ENCODE assay signal across 8 cellular contexts in the genomic region with DNA sequence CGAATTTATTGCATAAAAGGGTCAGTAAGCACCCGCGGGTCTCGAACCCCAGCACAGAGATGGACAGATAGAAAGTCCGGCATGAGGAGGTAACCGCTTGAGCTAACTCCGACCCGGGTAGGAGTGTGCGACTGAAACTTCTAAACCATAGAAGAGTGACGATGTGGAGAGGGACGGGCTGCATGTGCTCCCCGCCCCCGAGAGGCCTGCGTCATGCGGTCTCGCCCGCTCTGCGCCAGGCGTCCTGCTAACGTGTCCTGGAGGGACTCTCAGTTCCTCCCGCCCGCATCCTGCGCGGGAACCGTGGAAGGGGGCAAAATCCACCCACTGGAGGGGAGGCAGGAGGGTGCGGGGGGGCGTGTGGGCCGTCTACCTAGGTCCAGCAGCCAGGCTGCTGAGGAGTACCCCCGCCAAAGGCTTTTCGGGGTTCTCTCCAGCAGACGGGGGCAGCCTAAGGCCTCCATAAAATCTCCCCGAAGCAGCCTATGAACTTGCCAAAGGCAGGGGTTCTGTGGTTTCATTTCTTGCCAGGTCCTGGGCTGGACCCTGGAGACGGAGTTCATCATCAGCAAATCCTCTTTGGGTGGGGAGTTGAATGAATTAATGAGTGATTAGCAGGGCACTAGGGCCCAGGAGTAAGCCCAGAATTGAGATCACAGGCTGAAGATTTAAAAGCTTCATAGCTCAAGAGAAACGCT. TPM values are rescaled to one million over a fixed set of nuclear protein-coding genes. Genes with fewer than 3 reads are reported as not detected.
DNase-seq lines count a peak whose midpoint lies in the region; ATAC-seq, FAIRE-seq and TF ChIP-seq lines count a peak whose summit lies in the region.

No MANE protein-coding gene starts in this region.

- H4K20me1 ChIP-seq in SU-DHL-6 (ENCODE audit: low read depth, low read length), result no peaks in the 10 kb centered on the region

- H3K4me2 ChIP-seq in SU-DHL-6 (ENCODE audit: low read depth, low read length, poor library complexity, severe bottlenecking), result peak overlapping the region; percentile 58

- peak overlapping the region; percentile 51 for H3K9ac ChIP-seq in SU-DHL-6 (ENCODE audit: low read length)

- no peaks in the 10 kb centered on the region for H3K79me2 ChIP-seq in SU-DHL-6 (ENCODE audit: insufficient read depth, low read length)

- peak overlapping the region; percentile 17 for H3K4me3 ChIP-seq in SU-DHL-6 (ENCODE audit: insufficient read depth, low read length, poor library complexity, severe bottlenecking)
- H3K4me3 ChIP-seq in astrocyte of the cerebellum (ENCODE audit: low read depth, low read length), result peak overlapping the region; percentile 50
- H3K4me3 ChIP-seq in small intestine (ENCODE audit: low read depth in 1 of 2, low read length in 2 of 2), result peak overlapping the region in 1 of 2 donors; percentile 48

- ATAC-seq in GM18909 (IDR thresholded peaks at IDR 0.05; ENCODE audit: poor library complexity, unreplicated experiment) (peak; percentile 91), HG03045 (IDR thresholded peaks at IDR 0.05; ENCODE audit: unreplicated experiment) (peak; percentile 97), SK-N-SH treated with all-trans-retinoic acid at 6 μM for 48 hours (no peak)

- FAIRE-seq in small intestine (lab: Jason Lieb, UNC), result no peak

- TF ChIP-seq CTCF in SU-DHL-6 (IDR thresholded peaks at IDR 0.05; ENCODE audit: insufficient read depth, low read length, poor library complexity, severe bottlenecking) (no peak), astrocyte of the cerebellum (IDR thresholded peaks at IDR 0.05; ENCODE audit: low read depth, low read length, missing control alignments) (no peak)

- in situ Hi-C loops in astrocyte of the cerebellum (cut with HindIII; ENCODE audit: low sequenced_read_pairs), result loop anchor here (5.0 kb wide), 1 partner anchor 52 kb away; the partner anchor contains the start of gene SMAD5

- H3K9me3 ChIP-seq in SU-DHL-6 (ENCODE audit: insufficient read depth, low read length) (no peaks in the 10 kb centered on the region), small intestine (ENCODE audit: control insufficient read depth, low read depth) (no peaks in the 10 kb centered on the region)

- DNase-seq in astrocyte of the cerebellum (ENCODE audit: low read depth) (peak; percentile 86), iPS-NIHi11 (ENCODE audit: low spot score) (peak; percentile 83), small intestine (peak; percentile 81), NCI-H510A treated with DMSO at 0.1 percent for 48 hours (lab: John Stamatoyannopoulos, UW) (no peak)

- H3K9me2 ChIP-seq in SU-DHL-6 (replicated peaks; ENCODE audit: insufficient read depth, low read length), result no peaks in the 10 kb centered on the region

- WGBS in small intestine, 3 donors, result 12 to 35% (median 33%) methylated on average over 34 of the region's 34 CpGs

- no peaks in the 10 kb centered on the region for H3K4me1 ChIP-seq in small intestine (ENCODE audit: control insufficient read depth in 2 of 2, insufficient read depth in 1 of 2, low read depth in 1 of 2, low read length in 1 of 2)

- H3F3A ChIP-seq in SU-DHL-6 (ENCODE audit: insufficient read depth), result peaks cover 9% of the 10 kb centered on the region

- no peaks in the 10 kb centered on the region for H3K27me3 ChIP-seq in SU-DHL-6 (ENCODE audit: low read length)
- H3K27me3 ChIP-seq in small intestine (ENCODE audit: control insufficient read depth in 2 of 2, insufficient read depth in 2 of 2, low read length in 2 of 2), result no peaks in the 10 kb centered on the region

- H3K36me3 ChIP-seq in SU-DHL-6 (ENCODE audit: low read length) (no peaks in the 10 kb centered on the region), small intestine (ENCODE audit: control insufficient read depth in 2 of 2, insufficient read depth in 2 of 2, low read length in 2 of 2) (no peaks in the 10 kb centered on the region)

- H3K27ac ChIP-seq in SU-DHL-6 (ENCODE audit: low read depth, low read length) (peak overlapping the region; percentile 65), small intestine (ENCODE audit: low read depth in 1 of 2, low read length in 1 of 2) (peak overlapping the region in 1 of 2 donors; percentile 82)

- H2AFZ ChIP-seq in SU-DHL-6 (ENCODE audit: low read depth, low read length, severe bottlenecking), result peak overlapping the region; percentile 44

TF ChIP-seq in SK-N-SH treated with all-trans-retinoic acid at 6 μM for 48 hours, 23 proteins besides CTCF, POLR2A, EP300 and RAD21:
- TF ChIP-seq RARB (CRISPR knock-in tag; IDR thresholded peaks at IDR 0.05) (no peak), ZNF565 (CRISPR knock-in tag; conservative IDR thresholded peaks at IDR 0.05; ENCODE audit: low read depth) (no peak), ZFP3 (CRISPR knock-in tag; IDR thresholded peaks at IDR 0.05) (no peak), TSHZ2 (CRISPR knock-in tag; IDR thresholded peaks at IDR 0.05) (no peak), ZC3H10 (CRISPR knock-in tag; IDR thresholded peaks at IDR 0.05) (no peak), SNAI2 (CRISPR knock-in tag; IDR thresholded peaks at IDR 0.05) (no peak), CREB5 (CRISPR knock-in tag; IDR thresholded peaks at IDR 0.05; ENCODE audit: low read depth) (no peak), PPARA (CRISPR knock-in tag; IDR thresholded peaks at IDR 0.05; ENCODE audit: borderline replicate concordance) (no peak), TCF4 (CRISPR knock-in tag; IDR thresholded peaks at IDR 0.05; ENCODE audit: borderline replicate concordance) (no peak)
- TF ChIP-seq, protein P1, sequence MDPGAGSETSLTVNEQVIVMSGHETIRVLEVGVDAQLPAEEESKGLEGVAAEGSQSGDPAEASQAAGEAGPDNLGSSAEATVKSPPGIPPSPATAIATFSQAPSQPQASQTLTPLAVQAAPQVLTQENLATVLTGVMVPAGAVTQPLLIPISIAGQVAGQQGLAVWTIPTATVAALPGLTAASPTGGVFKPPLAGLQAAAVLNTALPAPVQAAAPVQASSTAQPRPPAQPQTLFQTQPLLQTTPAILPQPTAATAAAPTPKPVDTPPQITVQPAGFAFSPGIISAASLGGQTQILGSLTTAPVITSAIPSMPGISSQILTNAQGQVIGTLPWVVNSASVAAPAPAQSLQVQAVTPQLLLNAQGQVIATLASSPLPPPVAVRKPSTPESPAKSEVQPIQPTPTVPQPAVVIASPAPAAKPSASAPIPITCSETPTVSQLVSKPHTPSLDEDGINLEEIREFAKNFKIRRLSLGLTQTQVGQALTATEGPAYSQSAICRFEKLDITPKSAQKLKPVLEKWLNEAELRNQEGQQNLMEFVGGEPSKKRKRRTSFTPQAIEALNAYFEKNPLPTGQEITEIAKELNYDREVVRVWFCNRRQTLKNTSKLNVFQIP (CRISPR knock-in tag; IDR thresholded peaks at IDR 0.05; ENCODE audit: borderline replicate concordance, low read depth), result no peak
TF ChIP-seq in SK-N-SH treated with all-trans-retinoic acid at 6 μM for 48 hours: peak in this region for 0.

RNA-seq across cellular contexts. Expression of gene TGFBI, which starts 51.8 kb away (rescaled TPM):
- 10 to 100 TPM in 2 of 3 donors, 1 to 10 TPM in 1; 4.2 to 55.3 (median 41.3) TPM for polyA plus RNA-seq in small intestine

RNA-seq across cellular contexts. Expression of gene SMAD5, which starts 52.0 kb away (rescaled TPM):
- polyA plus RNA-seq in small intestine, result 10 to 100 TPM in 1 of 3 donors, 1 to 10 TPM in 2; 3.4 to 10.8 (median 7.3) TPM
